Comparison of ENCODE assay signal across 8 cellular contexts in the genomic region with DNA sequence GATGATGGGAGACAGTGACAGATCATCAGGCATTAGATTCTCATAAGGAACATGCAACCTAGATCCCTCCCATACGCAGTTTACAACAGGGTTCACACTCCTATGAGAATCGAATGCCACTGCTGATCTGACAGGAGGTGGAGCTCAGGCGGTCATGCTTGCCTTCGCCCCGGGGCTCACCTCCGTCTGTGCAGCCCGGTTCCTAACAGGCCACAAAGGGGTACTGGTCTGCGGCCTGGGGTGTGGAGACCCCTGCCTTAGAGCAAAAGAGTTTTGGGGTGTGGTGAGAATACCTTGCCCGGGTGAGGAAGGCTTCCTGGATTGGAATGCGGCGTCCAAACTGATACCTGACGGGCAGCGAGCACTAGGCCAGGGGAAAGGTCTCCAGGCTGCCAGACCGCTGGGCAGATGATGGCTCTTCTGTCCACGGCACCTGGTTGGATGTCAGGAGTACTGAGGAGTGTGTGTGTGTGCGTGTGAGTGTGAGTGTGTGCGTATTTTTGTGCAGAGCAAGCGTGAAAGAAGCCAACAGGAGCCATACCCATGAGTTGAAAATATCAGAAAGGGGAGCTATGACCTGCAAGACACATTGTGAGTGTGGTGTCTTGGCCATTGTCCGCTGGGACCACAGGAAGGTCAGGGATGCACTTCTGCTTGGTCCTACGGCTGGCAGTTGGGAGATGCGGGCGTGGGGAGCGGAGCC. TPM values are rescaled to one million over a fixed set of nuclear protein-coding genes. Genes with fewer than 3 reads are reported as not detected.
DNase-seq lines count a peak whose midpoint lies in the region; ATAC-seq and TF ChIP-seq lines count a peak whose summit lies in the region.

No MANE protein-coding gene starts in this region.

- ATAC-seq in GM23338 (no peak), lower lobe of right lung (no peak), HG02678 (IDR thresholded peaks at IDR 0.05; ENCODE audit: unreplicated experiment) (no peak)

- H3K27ac Mint-ChIP-seq in GM23338: no peak overlapping the region
- H3K27ac Mint-ChIP-seq in activated naive CD8-positive, alpha-beta T cell: peak overlapping the region; percentile 73

- H3K27me3 ChIP-seq in GM23338 (ENCODE audit: insufficient read depth): no peaks in the 10 kb centered on the region
- no peaks in the 10 kb centered on the region for H3K27me3 ChIP-seq in lower lobe of right lung (ENCODE audit: low read depth)

- H3K4me1 Mint-ChIP-seq in GM23338: no peaks in the 10 kb centered on the region
- peaks cover 6% of the 10 kb centered on the region for H3K4me1 Mint-ChIP-seq in activated naive CD8-positive, alpha-beta T cell (ENCODE audit: low read depth)

- peaks cover 14% of the 10 kb centered on the region for H3K9me3 Mint-ChIP-seq in GM23338
- no peaks in the 10 kb centered on the region for H3K9me3 Mint-ChIP-seq in activated naive CD8-positive, alpha-beta T cell (ENCODE audit: low read depth)

- peaks cover 7% of the 10 kb centered on the region; the same call in 2 of the 3 replicates for H3K36me3 Mint-ChIP-seq in GM23338 (ENCODE audit: low read depth)
- H3K36me3 Mint-ChIP-seq in activated naive CD8-positive, alpha-beta T cell: no peaks in the 10 kb centered on the region

- no peaks in the 10 kb centered on the region for H3K9me3 ChIP-seq in lower lobe of right lung

- H3K27ac ChIP-seq in GM23338 (ENCODE audit: low read depth) (no peak overlapping the region), lower lobe of right lung (no peak overlapping the region)

- CTCF ChIA-PET in AG04449 (lab: Yijun Ruan, JAX): interaction anchor here (0.7 to 3.6 kb wide), 43 partner anchors 9 to 1653 kb away, joined by 3 to 64 read pairs (median 4); a partner anchor contains a TSS

- peak overlapping the region; percentile 98 for H2AFZ ChIP-seq in GM23338

- no peaks in the 10 kb centered on the region for H3F3A ChIP-seq in GM23338 (replicated peaks; ENCODE audit: low read depth)

- intact Hi-C loops in lower lobe of right lung (cut with DNase I): no loop called here

- 0 out of 2 replicates have a peak, but pooled peaks cover 2% of the 10 kb centered on the region for H3K9me2 ChIP-seq in GM23338 (ENCODE audit: insufficient read depth)

- peak overlapping the region; percentile 69 for H3K4me2 ChIP-seq in GM23338

- H4K20me1 ChIP-seq in GM23338 (replicated peaks; ENCODE audit: insufficient read depth): no peaks in the 10 kb centered on the region

- TF ChIP-seq CTCF in AG04449 (IDR thresholded peaks at IDR 0.05; ENCODE audit: insufficient read depth, low read length, missing control alignments) (no peak), GM23338 (conservative IDR thresholded peaks at IDR 0.05; ENCODE audit: low read depth in 2 of 2) (no peak), lower lobe of right lung (IDR thresholded peaks at IDR 0.05) (no peak)

- H3K4me1 ChIP-seq in GM23338 (ENCODE audit: insufficient read depth): no peaks in the 10 kb centered on the region
- H3K4me1 ChIP-seq in lower lobe of right lung: no peaks in the 10 kb centered on the region

- POLR2A ChIA-PET in AG04449 (lab: Yijun Ruan, JAX): interaction anchor here (0.6 to 1.5 kb wide), 2 partner anchors 20 to 84 kb away, joined by 4 read pairs; a partner anchor contains a TSS

- DNase-seq in AG04449 (ENCODE audit: low read depth, low spot score) (no peak), GM23338 (ENCODE audit: low spot score) (no peak), lower lobe of right lung (no peak), NCI-H2227 (lab: John Stamatoyannopoulos, UW; ENCODE audit: unreplicated experiment) (no peak)
- DNase-seq in activated CD4-positive, alpha-beta T cell treated with anti-CD3 and anti-CD28 coated beads for 4 hours: no peak
- no peak for DNase-seq in stimulated activated CD4-positive, alpha-beta T cell treated with anti-CD3 and anti-CD28 coated beads, Interleukin-4, amount 100 ng/mL, for 1 hour

- H3K79me2 ChIP-seq in GM23338 (replicated peaks; ENCODE audit: insufficient read depth): no peaks in the 10 kb centered on the region

- H3K27me3 Mint-ChIP-seq in GM23338 (ENCODE audit: insufficient read depth, low read depth, poor library complexity): peaks cover 10% of the 10 kb centered on the region
- no peaks in the 10 kb centered on the region for H3K27me3 Mint-ChIP-seq in activated naive CD8-positive, alpha-beta T cell

- peak overlapping the region; percentile 50 for H3K4me3 ChIP-seq in AG04449 (ENCODE audit: low read depth, low read length)
- H3K4me3 ChIP-seq in GM23338: peak overlapping the region; percentile 66
- H3K4me3 ChIP-seq in lower lobe of right lung: peak overlapping the region; percentile 61

- H3K4me3 Mint-ChIP-seq in GM23338: peak overlapping the region; percentile 68
- H3K4me3 Mint-ChIP-seq in activated naive CD8-positive, alpha-beta T cell: peak overlapping the region; percentile 88

- H3K36me3 ChIP-seq in GM23338 (ENCODE audit: insufficient read depth) (no peaks in the 10 kb centered on the region; the same call in 1 of the 2 replicates), lower lobe of right lung (no peaks in the 10 kb centered on the region)

TF ChIP-seq in GM23338, 12 proteins besides CTCF, POLR2A, EP300 and RAD21 (continues in another document):
- no peak for TF ChIP-seq EZH2phosphoT487 (IDR thresholded peaks at IDR 0.05; ENCODE audit: unreplicated experiment)
- TF ChIP-seq POLR2AphosphoS5 (IDR thresholded peaks at IDR 0.05; ENCODE audit: low read depth): no peak
- no peak for TF ChIP-seq ZNF331 (CRISPR knock-in tag; IDR thresholded peaks at IDR 0.05; ENCODE audit: low read depth)
- no peak for TF ChIP-seq JUNB (IDR thresholded peaks at IDR 0.05; ENCODE audit: unreplicated experiment)
- TF ChIP-seq, protein P1, sequence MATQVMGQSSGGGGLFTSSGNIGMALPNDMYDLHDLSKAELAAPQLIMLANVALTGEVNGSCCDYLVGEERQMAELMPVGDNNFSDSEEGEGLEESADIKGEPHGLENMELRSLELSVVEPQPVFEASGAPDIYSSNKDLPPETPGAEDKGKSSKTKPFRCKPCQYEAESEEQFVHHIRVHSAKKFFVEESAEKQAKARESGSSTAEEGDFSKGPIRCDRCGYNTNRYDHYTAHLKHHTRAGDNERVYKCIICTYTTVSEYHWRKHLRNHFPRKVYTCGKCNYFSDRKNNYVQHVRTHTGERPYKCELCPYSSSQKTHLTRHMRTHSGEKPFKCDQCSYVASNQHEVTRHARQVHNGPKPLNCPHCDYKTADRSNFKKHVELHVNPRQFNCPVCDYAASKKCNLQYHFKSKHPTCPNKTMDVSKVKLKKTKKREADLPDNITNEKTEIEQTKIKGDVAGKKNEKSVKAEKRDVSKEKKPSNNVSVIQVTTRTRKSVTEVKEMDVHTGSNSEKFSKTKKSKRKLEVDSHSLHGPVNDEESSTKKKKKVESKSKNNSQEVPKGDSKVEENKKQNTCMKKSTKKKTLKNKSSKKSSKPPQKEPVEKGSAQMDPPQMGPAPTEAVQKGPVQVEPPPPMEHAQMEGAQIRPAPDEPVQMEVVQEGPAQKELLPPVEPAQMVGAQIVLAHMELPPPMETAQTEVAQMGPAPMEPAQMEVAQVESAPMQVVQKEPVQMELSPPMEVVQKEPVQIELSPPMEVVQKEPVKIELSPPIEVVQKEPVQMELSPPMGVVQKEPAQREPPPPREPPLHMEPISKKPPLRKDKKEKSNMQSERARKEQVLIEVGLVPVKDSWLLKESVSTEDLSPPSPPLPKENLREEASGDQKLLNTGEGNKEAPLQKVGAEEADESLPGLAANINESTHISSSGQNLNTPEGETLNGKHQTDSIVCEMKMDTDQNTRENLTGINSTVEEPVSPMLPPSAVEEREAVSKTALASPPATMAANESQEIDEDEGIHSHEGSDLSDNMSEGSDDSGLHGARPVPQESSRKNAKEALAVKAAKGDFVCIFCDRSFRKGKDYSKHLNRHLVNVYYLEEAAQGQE (IDR thresholded peaks at IDR 0.05; ENCODE audit: unreplicated experiment): no peak
- no peak for TF ChIP-seq NANOG (IDR thresholded peaks at IDR 0.05; ENCODE audit: borderline replicate concordance)
- TF ChIP-seq EZH2 (IDR thresholded peaks at IDR 0.05; ENCODE audit: low read depth, unreplicated experiment): no peak

RNA-seq across cellular contexts. Expression of a gene that starts 55.4 kb away (rescaled TPM):
- total RNA-seq in GM23338 (2014; rRNA removed; shearing (Covaris generic)): 11.6 and 14.6 TPM in 2 replicates
- polyA plus RNA-seq in GM23338 (2016; fragmentation: Nextera tagmentation; extraction: Ambion mirVana): 0.87 and 1.3 TPM in 2 replicates
- 5.9 TPM for total RNA-seq in lower lobe of right lung
